Comparison of ENCODE assay signal across 22 cellular contexts in the genomic region with DNA sequence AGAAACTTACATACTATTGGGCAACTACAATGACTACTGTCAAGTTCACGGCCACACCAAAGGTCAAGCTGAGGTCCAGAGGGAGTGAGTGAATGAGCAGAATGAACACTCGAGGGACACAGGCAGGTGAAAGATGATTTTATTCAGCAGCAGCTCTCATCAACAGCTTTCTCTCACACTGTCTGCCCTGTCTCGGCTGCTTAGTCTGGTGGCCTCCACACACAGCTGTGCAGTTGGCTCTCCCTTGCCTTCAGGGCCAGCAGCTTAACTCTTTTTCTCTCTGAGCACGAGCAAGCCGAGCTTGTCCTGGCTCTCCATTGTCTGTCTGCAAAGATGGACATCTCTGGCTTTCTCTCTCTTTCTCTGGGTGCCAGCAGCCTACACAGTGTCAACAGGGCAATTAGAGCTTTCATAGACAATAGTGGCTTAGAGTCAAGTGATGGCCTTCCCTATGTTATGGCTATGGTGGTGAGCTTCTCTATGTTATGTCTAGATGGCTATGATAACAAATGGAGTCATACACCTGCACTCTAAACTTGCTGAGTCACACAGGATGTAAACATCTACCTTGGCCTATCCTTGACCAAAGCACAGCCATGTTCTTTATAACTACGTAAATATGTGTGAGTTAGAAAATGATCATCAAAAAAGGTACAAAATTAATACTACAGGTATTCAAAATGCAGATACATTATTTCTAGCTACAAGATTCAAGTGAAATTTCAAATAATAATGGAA.
DNase-seq lines count a peak whose midpoint lies in the region; ATAC-seq, FAIRE-seq and TF ChIP-seq lines count a peak whose summit lies in the region.
"Had no signal": no experiment of that assay in that cellular context is flagged by ENCODE, and none has a peak within 500 bp of the region (broad histone marks: within the 10 kb centered on the region; RNA-seq: fewer than 3 reads in every experiment).

No MANE protein-coding gene starts in this region.

- no peak overlapping the region for H2BK20ac ChIP-seq in H1 (ENCODE audit: low read length)

- no peak for TF ChIP-seq CTCF in OCI-LY7 (conservative IDR thresholded peaks at IDR 0.05; ENCODE audit: low read length)
- no peak for TF ChIP-seq CTCF in H1 (IDR thresholded peaks at IDR 0.05; ENCODE audit: control extremely low read depth in 1 of 3, insufficient read depth in 1 of 3, low read depth in 1 of 3, low read length in 3 of 3)

- H3K14ac ChIP-seq in H1 (ENCODE audit: insufficient read length) = no peak overlapping the region

- DNase-seq in NCI-H510A treated with DMSO at 0.1 percent for 48 hours (lab: John Stamatoyannopoulos, UW) (peak; percentile 9), NCI-H510A (lab: John Stamatoyannopoulos, UW) (no peak), OCI-LY7 (ENCODE audit: low spot score) (peak; percentile 10), H1 (ENCODE audit: low read depth in 1 of 2, low spot score in 2 of 2) (no peak), NCI-H2196 treated with DMSO at 0.1 percent for 48 hours (lab: John Stamatoyannopoulos, UW; ENCODE audit: unreplicated experiment) (no peak), NCI-H226 (no peak)
- DNase-seq in stimulated activated naive B cell treated with anti-CD40 and anti-IgM and Interleukin-4, amounts not matched to agents 10 μg/mL and 1 μg/mL and 100 μg/mL, for 72 hours = no peak
- DNase-seq in CD8-positive, alpha-beta memory T cell = no peak
- DNase-seq: DND-41; GF-D8; GM23248; HFFc6; MM.1S; NCI-H1105; NCI-H1930; NCI-H2171 treated with DMSO at 0.1 percent for 48 hours; NK-92 treated with Interleukin-12 subunit alpha and Interleukin-12 subunit beta, amount 100 ng/mL, for 24 hours; Peyer's patch; Right ventricle myocardium superior; T-helper 17 cell had no signal

- no peaks in the 10 kb centered on the region for H3K27me3 ChIP-seq in H1 (replicated peaks in 1 of 4; ENCODE audit: control insufficient read depth in 3 of 4, extremely low read depth in 1 of 4, insufficient read depth in 3 of 4, low read length in 3 of 4)
- no peaks in the 10 kb centered on the region for H3K27me3 ChIP-seq in CD8-positive, alpha-beta memory T cell (ENCODE audit: insufficient read depth, low read length, poor library complexity, severe bottlenecking)
- H3K27me3 ChIP-seq: Peyer's patch had no signal

- no peaks in the 10 kb centered on the region for H3K23me2 ChIP-seq in H1 (ENCODE audit: low read depth, low read length)

- TF ChIP-seq EP300 in H1 (IDR thresholded peaks at IDR 0.05; ENCODE audit: borderline replicate concordance in 1 of 2, low read depth in 2 of 2, low read length in 2 of 2) = no peak

- H3K9me3 ChIP-seq in OCI-LY7 (ENCODE audit: low read length) = no peaks in the 10 kb centered on the region
- H3K9me3 ChIP-seq in H1 (ENCODE audit: insufficient read depth in 2 of 2, low read depth in 1 of 2, low read length in 1 of 2) = no peaks in the 10 kb centered on the region
- no peaks in the 10 kb centered on the region for H3K9me3 ChIP-seq in CD8-positive, alpha-beta memory T cell (ENCODE audit: low read length)
- H3K9me3 ChIP-seq: Peyer's patch had no signal

- intact Hi-C loops in OCI-LY7 (cut with micrococcal nuclease; ENCODE audit: unreplicated experiment) = no loop called here

- H2AK5ac ChIP-seq in H1 (ENCODE audit: low read depth, low read length) = no peak overlapping the region

- H3K79me2 ChIP-seq in OCI-LY7 (ENCODE audit: insufficient read depth, low read depth, low read length) (no peaks in the 10 kb centered on the region), H1 (ENCODE audit: control insufficient read depth in 1 of 2, insufficient read depth in 2 of 2, low read length in 2 of 2) (no peaks in the 10 kb centered on the region)

- BruUV-seq in OCI-LY7 (replicated peaks; lab: Mats Ljungman, UMichigan) = no TSS peak

- H2AFZ ChIP-seq in OCI-LY7 (ENCODE audit: low read length) (no peak overlapping the region), H1 (ENCODE audit: low read length) (peak overlapping the region; percentile 45; the same call in 1 of the 2 replicates)
- H2AFZ ChIP-seq: GM23248 had no signal

- no peak overlapping the region for H3K18ac ChIP-seq in H1 (ENCODE audit: extremely low read depth, low read length)

- H3K79me1 ChIP-seq in H1 (ENCODE audit: low read depth, low read length) = no peaks in the 10 kb centered on the region

- H4K5ac ChIP-seq in H1 (ENCODE audit: insufficient read length, low read depth, low read length) = no peak overlapping the region

- no peaks in the 10 kb centered on the region for H4K20me1 ChIP-seq in OCI-LY7 (ENCODE audit: insufficient read depth, low read length)
- H4K20me1 ChIP-seq in H1 (replicated peaks in 1 of 2; ENCODE audit: control insufficient read depth in 1 of 2, insufficient read depth in 2 of 2, low read length in 2 of 2) = no peaks in the 10 kb centered on the region

- peaks cover 0 to 4% of the 10 kb centered on the region in 2 donors for H3K9me3 Mint-ChIP-seq in stimulated activated naive B cell treated with anti-CD40 and anti-IgM and Interleukin-4, amounts not matched to agents 10 μg/mL and 1 μg/mL and 100 μg/mL, for 72 hours
- H3K9me3 Mint-ChIP-seq in CD8-positive, alpha-beta memory T cell = peaks cover 0 to 1% (median 0%) of the 10 kb centered on the region in 5 donors
- H3K9me3 Mint-ChIP-seq: HFFc6 had no signal

- H3K4me3 Mint-ChIP-seq in stimulated activated naive B cell treated with anti-CD40 and anti-IgM and Interleukin-4, amounts not matched to agents 10 μg/mL and 1 μg/mL and 100 μg/mL, for 72 hours = no peak overlapping the region
- no peak overlapping the region for H3K4me3 Mint-ChIP-seq in CD8-positive, alpha-beta memory T cell
- H3K4me3 Mint-ChIP-seq: CD14-positive monocyte, HFFc6, T-helper 17 cell had no signal

- H3K4ac ChIP-seq in H1 (replicated peaks; ENCODE audit: insufficient read length, low read depth, low read length) = no peak overlapping the region

- H3K4me2 ChIP-seq in OCI-LY7 (ENCODE audit: low read length) = no peak overlapping the region
- H3K4me2 ChIP-seq in H1 (ENCODE audit: insufficient read depth in 1 of 2, low read depth in 2 of 2, low read length in 2 of 2) = no peak overlapping the region

- H3K23ac ChIP-seq in H1 (ENCODE audit: insufficient read length) = no peak overlapping the region

- H3K9me2 ChIP-seq in OCI-LY7 (ENCODE audit: insufficient read depth, low read length) = no peaks in the 10 kb centered on the region

- FAIRE-seq in H1 (lab: Jason Lieb, UNC) = no peak
- FAIRE-seq: A204.1 had no signal

- POLR2A ChIA-PET in OCI-LY7 (lab: Charles Lee) (interaction anchor here (0.5 to 1.0 kb wide), 3 partner anchors 11 to 32 kb away, joined by 3 to 5 read pairs (median 3); no protein-coding TSS in a partner anchor), H1 (lab: Charles Lee; ENCODE audit: partially characterized antibody) (no interaction called here)
- POLR2A ChIA-PET in CD8-positive, alpha-beta memory T cell (lab: Charles Lee) = no interaction called here

- no peak for ATAC-seq in stimulated activated naive B cell treated with anti-CD40 and anti-IgM and Interleukin-4, amounts not matched to agents 10 μg/mL and 1 μg/mL and 100 μg/mL, for 72 hours (replicated peaks)
- ATAC-seq: T-helper 17 cell had no signal

- peaks cover 0 to 5% of the 10 kb centered on the region in 2 donors for H3K27me3 Mint-ChIP-seq in stimulated activated naive B cell treated with anti-CD40 and anti-IgM and Interleukin-4, amounts not matched to agents 10 μg/mL and 1 μg/mL and 100 μg/mL, for 72 hours
- peaks cover 0 to 1% of the 10 kb centered on the region in 2 donors for H3K27me3 Mint-ChIP-seq in CD8-positive, alpha-beta memory T cell
- H3K27me3 Mint-ChIP-seq: T-helper 17 cell had no signal

- no peak for TF ChIP-seq POLR2A in H1 (IDR thresholded peaks at IDR 0.05; ENCODE audit: control extremely low read depth in 1 of 2, low read depth in 2 of 2, low read length in 2 of 2)

- no peak overlapping the region for H2BK120ac ChIP-seq in H1 (replicated peaks; ENCODE audit: low read depth, low read length)

- no peak overlapping the region for H2BK12ac ChIP-seq in H1 (ENCODE audit: low read depth, low read length)

- no peak overlapping the region for H3K9ac ChIP-seq in H1 (replicated peaks in 1 of 4; ENCODE audit: extremely low read depth in 1 of 4, low read depth in 3 of 4, low read length in 3 of 4)
- H3K9ac ChIP-seq: GM23248 had no signal

- H3K4me1 ChIP-seq in OCI-LY7 (ENCODE audit: insufficient read depth, low read length, poor library complexity, severe bottlenecking) (no peaks in the 10 kb centered on the region), H1 (replicated peaks in 1 of 4; ENCODE audit: control insufficient read depth in 3 of 4, insufficient read depth in 4 of 4, low read length in 3 of 4) (no peaks in the 10 kb centered on the region)
- no peaks in the 10 kb centered on the region for H3K4me1 ChIP-seq in CD8-positive, alpha-beta memory T cell (ENCODE audit: insufficient read depth, low read length)
- H3K4me1 ChIP-seq: Peyer's patch had no signal

- no peak overlapping the region for H4K8ac ChIP-seq in H1 (ENCODE audit: extremely low read depth, insufficient read depth, low read length)

- H4K91ac ChIP-seq in H1 (replicated peaks; ENCODE audit: insufficient read length, low read length) = no peak overlapping the region

- no peak for TF ChIP-seq RAD21 in H1 (IDR thresholded peaks at IDR 0.05 in 1 of 2, conservative IDR thresholded peaks at IDR 0.05 in 1 of 2; ENCODE audit: low read depth in 2 of 2, low read length in 2 of 2)

- H3K36me3 ChIP-seq in OCI-LY7 (ENCODE audit: insufficient read depth, low read length) (no peaks in the 10 kb centered on the region), H1 (ENCODE audit: control insufficient read depth in 2 of 4, insufficient read depth in 4 of 4, low read length in 3 of 4) (no peaks in the 10 kb centered on the region)
- no peaks in the 10 kb centered on the region for H3K36me3 ChIP-seq in CD8-positive, alpha-beta memory T cell (ENCODE audit: insufficient read depth, low read length)
- H3K36me3 ChIP-seq: Peyer's patch had no signal

- WGBS in H1 (ENCODE audit: extremely low coverage in 1 of 2, insufficient coverage in 1 of 2, insufficient read length in 1 of 2, insufficient replicate concordance in 2 of 2, low coverage in 1 of 2, low lambda C conversion rate in 2 of 2, missing lambda C conversion rate in 1 of 2), 2 experiments = 87% methylated on average over 6 of the region's 6 CpGs; no CpG with 5 or more reads in 1 of the 2 experiments

- H3K27ac ChIP-seq in OCI-LY7 (ENCODE audit: low read depth, low read length, poor library complexity, severe bottlenecking) (no peak overlapping the region), H1 (ENCODE audit: low read depth, low read length) (no peak overlapping the region)
- H3K27ac ChIP-seq in CD8-positive, alpha-beta memory T cell (ENCODE audit: low read depth, low read length) = no peak overlapping the region
- H3K27ac ChIP-seq: GM23248, Peyer's patch had no signal

- CTCF ChIA-PET in OCI-LY7 (lab: Charles Lee; ENCODE audit: unreplicated experiment) = no interaction called here
- CTCF ChIA-PET in H1 (lab: Charles Lee; ENCODE audit: partially characterized antibody) = interaction anchor here (0.8 to 1.2 kb wide), 2 partner anchors 19 to 49 kb away, joined by 3 to 4 read pairs; no protein-coding TSS in a partner anchor
- CTCF ChIA-PET in CD8-positive, alpha-beta memory T cell (lab: Charles Lee) = no interaction called here

- no peak overlapping the region for H2BK5ac ChIP-seq in H1 (ENCODE audit: low read depth, low read length)

- no peak overlapping the region for H3K56ac ChIP-seq in H1 (replicated peaks; ENCODE audit: insufficient read length, low read depth, low read length)

- no peaks in the 10 kb centered on the region for H3K4me1 Mint-ChIP-seq in stimulated activated naive B cell treated with anti-CD40 and anti-IgM and Interleukin-4, amounts not matched to agents 10 μg/mL and 1 μg/mL and 100 μg/mL, for 72 hours
- no peaks in the 10 kb centered on the region for H3K4me1 Mint-ChIP-seq in CD8-positive, alpha-beta memory T cell
- H3K4me1 Mint-ChIP-seq: CD14-positive monocyte, T-helper 17 cell had no signal

- H2BK15ac ChIP-seq in H1 (ENCODE audit: low read length) = no peak overlapping the region

- no peaks in the 10 kb centered on the region for H3K36me3 Mint-ChIP-seq in stimulated activated naive B cell treated with anti-CD40 and anti-IgM and Interleukin-4, amounts not matched to agents 10 μg/mL and 1 μg/mL and 100 μg/mL, for 72 hours
- no peaks in the 10 kb centered on the region for H3K36me3 Mint-ChIP-seq in CD8-positive, alpha-beta memory T cell
- H3K36me3 Mint-ChIP-seq: CD14-positive monocyte had no signal

- H3K27ac Mint-ChIP-seq in stimulated activated naive B cell treated with anti-CD40 and anti-IgM and Interleukin-4, amounts not matched to agents 10 μg/mL and 1 μg/mL and 100 μg/mL, for 72 hours = peak overlapping the region; percentile 52
- peak overlapping the region in 1 of 8 donors; percentile 38 for H3K27ac Mint-ChIP-seq in CD8-positive, alpha-beta memory T cell
- H3K27ac Mint-ChIP-seq: CD14-positive monocyte, HFFc6, T-helper 17 cell had no signal

- H3K4me3 ChIP-seq in OCI-LY7 (ENCODE audit: low read depth, low read length, poor library complexity, severe bottlenecking) (no peak overlapping the region), H1 (ENCODE audit: extremely low read depth in 1 of 4, insufficient read depth in 2 of 4, low read depth in 3 of 4, low read length in 4 of 4) (no peak overlapping the region)
- H3K4me3 ChIP-seq in CD8-positive, alpha-beta memory T cell (ENCODE audit: low read length) = no peak overlapping the region
- H3K4me3 ChIP-seq: GM23248, Peyer's patch had no signal

Comparison
In these comparisons a context has a peak if more than half of its experiments do, and no peak if none do; other contexts are left out.
1. DNase-seq: peak in NCI-H510A treated with DMSO at 0.1 percent for 48 hours (single experiment) and OCI-LY7 (single experiment); none in NCI-H510A (single experiment), H1 (0 of 2), stimulated activated naive B cell treated with anti-CD40 and anti-IgM and Interleukin-4, amounts not matched to agents 10 μg/mL and 1 μg/mL and 100 μg/mL, for 72 hours (single experiment), NCI-H2196 treated with DMSO at 0.1 percent for 48 hours (single experiment), NCI-H226 (single experiment) and CD8-positive, alpha-beta memory T cell (0 of 5).